ENCODE assay signal across 12 cellular contexts in the genomic region with DNA sequence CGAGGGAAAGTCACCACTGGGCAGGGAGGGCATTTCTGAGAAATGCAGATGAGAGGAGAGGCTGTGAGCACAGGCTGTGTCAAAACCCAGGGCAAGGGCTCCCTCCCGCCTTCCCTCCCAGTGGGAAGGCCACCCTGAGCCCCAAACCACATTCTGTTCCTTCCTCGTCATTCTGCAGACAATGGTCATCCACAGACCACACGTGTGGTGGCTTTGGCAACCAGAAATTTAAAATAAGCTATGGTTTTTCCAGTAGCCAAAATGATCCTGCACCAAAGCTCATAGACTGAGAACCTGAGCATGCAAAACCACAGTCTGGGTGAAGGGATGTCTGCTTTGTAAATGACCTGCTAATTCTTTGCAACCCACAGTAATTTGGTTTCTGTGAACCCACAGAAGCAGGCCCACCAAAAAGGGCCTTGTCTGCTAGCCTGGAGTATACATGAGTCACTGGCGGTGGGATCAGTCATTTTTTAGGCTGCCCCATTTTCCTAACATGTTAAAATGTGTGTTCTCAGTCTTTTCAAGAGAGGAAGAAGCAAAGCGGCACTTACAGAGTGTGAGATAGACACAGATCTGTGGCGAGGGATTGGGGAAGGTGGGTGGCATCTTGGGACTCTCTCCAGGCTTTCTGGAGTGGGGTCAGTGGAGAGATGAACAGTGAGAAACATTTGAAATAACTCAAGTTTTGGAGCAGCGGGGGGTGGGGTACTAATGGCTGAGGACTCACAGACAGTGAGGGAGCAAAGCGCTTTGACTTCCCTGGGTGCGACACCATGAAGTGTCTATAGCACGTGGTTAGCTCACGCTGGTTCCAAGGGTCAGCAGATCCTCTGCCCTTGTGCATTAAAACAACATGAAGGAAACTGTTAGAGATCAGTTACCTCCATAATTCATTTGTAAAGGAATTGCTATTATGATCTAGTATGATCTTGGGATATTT. TPM values are rescaled to one million over a fixed set of nuclear protein-coding genes. Genes with fewer than 3 reads are reported as not detected.
DNase-seq lines count a peak whose midpoint lies in the region; ATAC-seq and TF ChIP-seq lines count a peak whose summit lies in the region.
"Had no signal": no experiment of that assay in that cellular context is flagged by ENCODE, and none has a peak within 500 bp of the region (broad histone marks: within the 10 kb centered on the region; RNA-seq: fewer than 3 reads in every experiment).

No MANE protein-coding gene starts in this region.

- no peak for TF ChIP-seq EP300 in gastroesophageal sphincter (IDR thresholded peaks at IDR 0.05)

- H3K27ac ChIP-seq in gastroesophageal sphincter: no peak overlapping the region
- H3K27ac ChIP-seq: ascending aorta, hepatocyte, HL-60 had no signal

- WGBS in gastroesophageal sphincter (ENCODE audit: low coverage in 1 of 2), 2 donors: 57 to 68% methylated on average over 8 to 12 of the region's 12 CpGs

- DNase-seq in activated CD4-positive, CD25-positive, alpha-beta regulatory T cell (lab: John Stamatoyannopoulos, UW): no peak
- DNase-seq in activated CD4-positive, alpha-beta T cell treated with anti-CD3 and anti-CD28 coated beads for 4 hours: peak; percentile 55 to 56
- DNase-seq in astrocyte of the spinal cord (ENCODE audit: low read depth, low spot score) (peak; percentile 67), NCI-H774 (lab: John Stamatoyannopoulos, UW) (no peak)
- peak; percentile 63 for DNase-seq in stimulated activated naive CD4-positive, alpha-beta T cell treated with Interleukin-2 at 50 U/mL for 16 hours (lab: John Stamatoyannopoulos, UW)
- DNase-seq: posterior cingulate gyrus had no signal

- H3K27me3 ChIP-seq in gastroesophageal sphincter: peaks cover 35% of the 10 kb centered on the region
- H3K27me3 ChIP-seq: ascending aorta, hepatocyte had no signal

- no peak for TF ChIP-seq POLR2A in gastroesophageal sphincter (IDR thresholded peaks at IDR 0.05)

- no peaks in the 10 kb centered on the region for H3K36me3 ChIP-seq in gastroesophageal sphincter
- H3K36me3 ChIP-seq: ascending aorta had no signal

- H3K4me1 ChIP-seq in gastroesophageal sphincter: peaks cover 0 to 18% (median 12%) of the 10 kb centered on the region in 3 donors

- H3K9me3 ChIP-seq in gastroesophageal sphincter: no peaks in the 10 kb centered on the region
- H3K9me3 ChIP-seq: ascending aorta had no signal

- in situ Hi-C loops in astrocyte of the spinal cord (cut with HindIII; ENCODE audit: low sequenced_read_pairs): no loop called here

- TF ChIP-seq CTCF in astrocyte of the spinal cord (IDR thresholded peaks at IDR 0.05; ENCODE audit: low read depth, low read length) (no peak), gastroesophageal sphincter (IDR thresholded peaks at IDR 0.05) (no peak)

- peak; percentile 25 to 37 for ATAC-seq in activated CD4-positive, CD25-positive, alpha-beta regulatory T cell treated with anti-CD3 and anti-CD28 coated beads, Interleukin-2, amount 50 U/mL, for 24 hours
- ATAC-seq in gastroesophageal sphincter (no peak), GM18868 (IDR thresholded peaks at IDR 0.05; ENCODE audit: unreplicated experiment) (no peak)

- no peak overlapping the region for H3K4me3 ChIP-seq in astrocyte of the spinal cord (ENCODE audit: low read depth, low read length)
- H3K4me3 ChIP-seq in gastroesophageal sphincter: no peak overlapping the region
- H3K4me3 ChIP-seq: ascending aorta, hepatocyte had no signal

RNA-seq across cellular contexts. Expression of a gene that starts 20.5 kb away (rescaled TPM):
- total RNA-seq in gastroesophageal sphincter: 1 to 10 TPM in 1 of 4 donors, under 1 TPM in 1, not detected in 2; 0.85 to 5.8 TPM

RNA-seq across cellular contexts. Expression of a gene that starts 27.9 kb away (rescaled TPM):
- 10 to 100 TPM; 39.4 to 72.4 (median 45.2) TPM for total RNA-seq in gastroesophageal sphincter

RNA-seq across cellular contexts. Expression of a gene that starts 58.3 kb away (rescaled TPM):
- total RNA-seq in gastroesophageal sphincter: 10 to 100 TPM; 43.3 to 60.8 (median 48.2) TPM

Comparison
In these comparisons a context has a peak if more than half of its experiments do, and no peak if none do; other contexts are left out.
1. ATAC-seq: peak in activated CD4-positive, CD25-positive, alpha-beta regulatory T cell treated with anti-CD3 and anti-CD28 coated beads, Interleukin-2, amount 50 U/mL, for 24 hours (2 of 2); none in gastroesophageal sphincter (single experiment) and GM18868 (single experiment).
2. DNase-seq: peak in activated CD4-positive, alpha-beta T cell treated with anti-CD3 and anti-CD28 coated beads for 4 hours (2 of 2), astrocyte of the spinal cord (single experiment) and stimulated activated naive CD4-positive, alpha-beta T cell treated with Interleukin-2 at 50 U/mL for 16 hours (single experiment); none in activated CD4-positive, CD25-positive, alpha-beta regulatory T cell (0 of 4) and NCI-H774 (single experiment).